ENCODE assay signal across 20 cellular contexts in the genomic region with DNA sequence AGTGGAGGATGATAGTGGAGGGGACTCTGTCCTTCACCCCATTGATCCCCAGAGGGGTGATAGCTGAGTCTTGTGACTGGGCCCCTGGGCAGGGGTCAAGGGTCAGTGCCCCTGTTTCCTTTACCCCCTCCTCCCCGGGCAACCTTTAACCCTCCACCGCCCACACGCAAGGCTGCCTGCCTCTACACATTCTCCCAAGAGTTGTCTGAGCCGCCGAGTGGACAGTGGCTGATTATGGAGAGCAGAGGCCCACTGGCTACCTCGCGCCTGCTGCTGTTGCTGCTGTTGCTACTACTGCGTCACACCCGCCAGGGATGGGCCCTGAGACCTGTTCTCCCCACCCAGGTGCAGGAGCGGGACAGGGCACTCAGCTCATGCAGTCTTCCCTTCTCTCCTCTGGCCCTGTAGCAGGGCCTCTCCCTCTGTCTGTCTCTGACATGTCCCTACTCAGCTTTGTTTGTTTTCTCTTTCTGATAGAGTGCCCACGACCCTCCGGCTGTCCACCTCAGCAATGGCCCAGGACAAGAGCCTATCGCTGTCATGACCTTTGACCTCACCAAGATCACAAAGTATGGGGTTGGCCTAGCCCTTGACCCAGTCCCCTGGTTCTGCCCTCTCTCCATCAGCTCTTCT. TPM values are rescaled to one million over a fixed set of nuclear protein-coding genes. Genes with fewer than 3 reads are reported as not detected.
"Had no signal": no experiment of that assay in that cellular context is flagged by ENCODE, and none has a peak within 500 bp of the region (broad histone marks: within the 10 kb centered on the region; RNA-seq: fewer than 3 reads in every experiment).

A gene with protein sequence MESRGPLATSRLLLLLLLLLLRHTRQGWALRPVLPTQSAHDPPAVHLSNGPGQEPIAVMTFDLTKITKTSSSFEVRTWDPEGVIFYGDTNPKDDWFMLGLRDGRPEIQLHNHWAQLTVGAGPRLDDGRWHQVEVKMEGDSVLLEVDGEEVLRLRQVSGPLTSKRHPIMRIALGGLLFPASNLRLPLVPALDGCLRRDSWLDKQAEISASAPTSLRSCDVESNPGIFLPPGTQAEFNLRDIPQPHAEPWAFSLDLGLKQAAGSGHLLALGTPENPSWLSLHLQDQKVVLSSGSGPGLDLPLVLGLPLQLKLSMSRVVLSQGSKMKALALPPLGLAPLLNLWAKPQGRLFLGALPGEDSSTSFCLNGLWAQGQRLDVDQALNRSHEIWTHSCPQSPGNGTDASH (plus strand): TSS at position 197 of the 633 bp plus-strand sequence. CDS start 38 bp downstream, at position 235.

- H3K27ac Mint-ChIP-seq: activated naive CD4-positive, alpha-beta T cell treated with anti-CD3 and anti-CD28 coated beads for 36 hours; activated naive CD8-positive, alpha-beta T cell treated with anti-CD3 and anti-CD28 coated beads, Interleukin-2, amount 50 U/mL, for 24 hours; activated T-helper 2 cell treated with anti-CD3 and anti-CD28 coated beads, Interferon-gamma antibody, Interleukin-2, Interleukin-4, amounts not matched to agents 10 μg/mL and 5 μg/mL and 100 μg/mL, durations not matched to agents 14 hours and 24 hours and 36 hours; stimulated activated memory B cell treated with anti-CD40 and anti-IgM and Interleukin-4, amounts not matched to agents 10 μg/mL and 1 μg/mL and 100 μg/mL, for 72 hours had no signal

- ATAC-seq: activated CD4-positive, CD25-positive, alpha-beta regulatory T cell treated with anti-CD3 and anti-CD28 coated beads, Interleukin-2, amount 50 U/mL, for 24 hours; activated naive CD8-positive, alpha-beta T cell treated with anti-CD3 and anti-CD28 coated beads, Interleukin-2, amount 50 U/mL, for 24 hours; sciatic nerve; stimulated activated memory B cell treated with anti-CD40 and anti-IgM and Interleukin-4, amounts not matched to agents 10 μg/mL and 1 μg/mL and 100 μg/mL, for 72 hours had no signal

- H3K27ac ChIP-seq: spleen, thyroid gland had no signal

- DNase-seq: activated CD4-positive, alpha-beta T cell treated with anti-CD3 and anti-CD28 coated beads, Interleukin-2, amount 50 U/mL, for 48 hours; activated naive CD4-positive, alpha-beta T cell treated with anti-CD3 and anti-CD28 coated beads for 36 hours; activated naive CD8-positive, alpha-beta T cell treated with anti-CD3 and anti-CD28 coated beads, Interleukin-2, amount 50 U/mL, for 24 hours; activated T-cell treated with anti-CD3 and anti-CD28 coated beads, Interleukin-2, amount 50 U/mL, for 1 hour; head of caudate nucleus; immature natural killer cell; midbrain; spleen; stimulated activated CD4-positive, alpha-beta T cell treated with anti-CD3 and anti-CD28 coated beads, Interleukin-1b, Interleukin-23, amount 100 ng/mL, for 48 hours; thyroid gland had no signal

- H3K9me3 Mint-ChIP-seq: activated naive CD4-positive, alpha-beta T cell treated with anti-CD3 and anti-CD28 coated beads for 36 hours; activated naive CD8-positive, alpha-beta T cell treated with anti-CD3 and anti-CD28 coated beads, Interleukin-2, amount 50 U/mL, for 24 hours; activated T-helper 2 cell treated with anti-CD3 and anti-CD28 coated beads, Interferon-gamma antibody, Interleukin-2, Interleukin-4, amounts not matched to agents 10 μg/mL and 5 μg/mL and 100 μg/mL, durations not matched to agents 14 hours and 24 hours and 36 hours; immature natural killer cell; stimulated activated memory B cell treated with anti-CD40 and anti-IgM and Interleukin-4, amounts not matched to agents 10 μg/mL and 1 μg/mL and 100 μg/mL, for 72 hours had no signal

- H3K4me3 ChIP-seq: lung, spleen, thyroid gland had no signal

- FAIRE-seq: astrocyte, frontal cortex, urothelium cell line had no signal

- H3K27me3 Mint-ChIP-seq: activated naive CD8-positive, alpha-beta T cell treated with anti-CD3 and anti-CD28 coated beads, Interleukin-2, amount 50 U/mL, for 24 hours; stimulated activated memory B cell treated with anti-CD40 and anti-IgM and Interleukin-4, amounts not matched to agents 10 μg/mL and 1 μg/mL and 100 μg/mL, for 72 hours had no signal

- H3K27me3 ChIP-seq: thyroid gland had no signal

- H3K9me3 ChIP-seq: spleen, thyroid gland had no signal

- H3K36me3 ChIP-seq: thyroid gland had no signal

- H3K36me3 Mint-ChIP-seq: immature natural killer cell; stimulated activated memory B cell treated with anti-CD40 and anti-IgM and Interleukin-4, amounts not matched to agents 10 μg/mL and 1 μg/mL and 100 μg/mL, for 72 hours had no signal

RNA-seq across cellular contexts. Expression of the gene that starts here (rescaled TPM):
- total RNA-seq: activated naive CD4-positive, alpha-beta T cell treated with anti-CD3 and anti-CD28 coated beads for 36 hours; activated T-helper 2 cell treated with anti-CD3 and anti-CD28 coated beads, Interferon-gamma antibody, Interleukin-2, Interleukin-4, amounts not matched to agents 10 μg/mL and 5 μg/mL and 100 μg/mL, durations not matched to agents 14 hours and 24 hours and 36 hours; epithelial cell of proximal tubule; frontal cortex; T-helper 2 cell treated with Interferon-gamma antibody and Interleukin-4, amounts not matched to agents 100 ng/mL and 5 ng/mL, for 36 hours had no signal
- polyA plus RNA-seq: immature natural killer cell had no signal
